ENCODE assay signal across 8 cellular contexts in the genomic region with DNA sequence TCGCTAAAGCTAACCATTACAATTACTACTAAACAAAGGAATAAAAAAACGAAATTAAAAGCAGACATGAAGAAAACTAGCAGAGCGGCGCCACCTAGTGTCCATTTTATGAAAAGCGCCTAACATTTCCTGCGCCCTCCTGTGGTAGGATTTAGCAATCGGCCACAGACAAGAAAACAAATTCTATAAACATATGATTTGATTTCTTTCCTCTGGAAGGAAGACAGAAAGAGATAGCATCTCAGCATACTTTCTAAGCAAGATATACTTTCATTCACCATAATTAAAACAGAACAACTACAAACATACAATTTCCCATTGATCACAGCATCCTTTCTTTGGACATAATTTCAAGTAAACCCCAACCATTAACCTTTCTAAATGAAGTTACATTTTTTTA.
DNase-seq lines count a peak whose midpoint lies in the region; ATAC-seq, FAIRE-seq and TF ChIP-seq lines count a peak whose summit lies in the region.

No MANE protein-coding gene starts in this region.

- no peak overlapping the region for H3K4me3 ChIP-seq in RWPE2 (ENCODE audit: severe bottlenecking)
- no peak overlapping the region for H3K4me3 ChIP-seq in trophoblast cell (ENCODE audit: low read depth, low read length)
- H3K4me3 ChIP-seq in upper lobe of left lung = no peak overlapping the region

- no peak overlapping the region for H2BK120ac ChIP-seq in trophoblast cell (ENCODE audit: insufficient read depth, low read length, poor library complexity)

- H3K27me3 ChIP-seq in RWPE2 (ENCODE audit: insufficient read depth, poor library complexity, severe bottlenecking) = peaks cover 14% of the 10 kb centered on the region
- H3K27me3 ChIP-seq in trophoblast cell (ENCODE audit: insufficient read depth, low read length) = no peaks in the 10 kb centered on the region
- no peaks in the 10 kb centered on the region for H3K27me3 ChIP-seq in upper lobe of left lung

- H3K79me2 ChIP-seq in trophoblast cell (ENCODE audit: control insufficient read depth, insufficient read depth, low read length, poor library complexity) = no peaks in the 10 kb centered on the region

- no peak overlapping the region for H2BK12ac ChIP-seq in trophoblast cell (ENCODE audit: low read length)

- H3K14ac ChIP-seq in trophoblast cell (ENCODE audit: low read length) = no peak overlapping the region

- H3K27ac ChIP-seq in RWPE2 (ENCODE audit: poor library complexity, severe bottlenecking) (no peak overlapping the region), trophoblast cell (ENCODE audit: low read depth, low read length) (no peak overlapping the region), upper lobe of left lung (no peak overlapping the region)

- no peak overlapping the region for H2BK5ac ChIP-seq in trophoblast cell (ENCODE audit: low read depth, low read length, poor library complexity)

- H2AFZ ChIP-seq in trophoblast cell (ENCODE audit: insufficient read depth, low read length, poor library complexity) = no peak overlapping the region

- H3K36me3 ChIP-seq in RWPE2 (ENCODE audit: low read depth) = no peaks in the 10 kb centered on the region
- no peaks in the 10 kb centered on the region for H3K36me3 ChIP-seq in trophoblast cell (ENCODE audit: control insufficient read depth in 1 of 2, insufficient read depth in 2 of 2, low read length in 2 of 2)
- no peaks in the 10 kb centered on the region for H3K36me3 ChIP-seq in upper lobe of left lung

- no peak overlapping the region for H4K12ac ChIP-seq in trophoblast cell (ENCODE audit: low read depth, low read length)

- peak; percentile 95 for FAIRE-seq in frontal cortex (lab: Jason Lieb, UNC)

- H3K23ac ChIP-seq in trophoblast cell (ENCODE audit: low read length) = no peak overlapping the region

- no peak overlapping the region for H4K8ac ChIP-seq in trophoblast cell (ENCODE audit: low read depth, low read length)

- H2AK5ac ChIP-seq in trophoblast cell (ENCODE audit: low read length) = no peak overlapping the region

- TF ChIP-seq CTCF in RWPE2 (IDR thresholded peaks at IDR 0.05; ENCODE audit: poor library complexity, severe bottlenecking) = peak; percentile 99
- peak; percentile 89 to 98 (median 96) for TF ChIP-seq CTCF in upper lobe of left lung (IDR thresholded peaks at IDR 0.05)

- no peak overlapping the region for H3K4me2 ChIP-seq in trophoblast cell (ENCODE audit: low read length)

- no peak overlapping the region for H3K18ac ChIP-seq in trophoblast cell (ENCODE audit: low read length)

- DNase-seq in DMS53 (lab: John Stamatoyannopoulos, UW) (peak; percentile 83), Kasumi-1 (lab: John Stamatoyannopoulos, UW) (peak; percentile 83 to 89), RWPE2 (ENCODE audit: low spot score) (no peak), frontal cortex (ENCODE audit: low spot score in 2 of 2) (peak; percentile 14 to 49), trophoblast cell (peak; percentile 59 to 87), upper lobe of left lung (peak in 1 of 2 donors; percentile 61)
- DNase-seq in activated naive CD4-positive, alpha-beta T cell (lab: John Stamatoyannopoulos, UW) = peak in 3 of 4 experiments; percentile 9 to 52 (median 37)

- H3K9ac ChIP-seq in trophoblast cell (ENCODE audit: low read length) = no peak overlapping the region

- H4K91ac ChIP-seq in trophoblast cell (ENCODE audit: low read depth, low read length) = no peak overlapping the region

- H3K4me1 ChIP-seq in RWPE2 (ENCODE audit: insufficient read depth, poor library complexity, severe bottlenecking) = no peaks in the 10 kb centered on the region
- H3K4me1 ChIP-seq in trophoblast cell (ENCODE audit: control insufficient read depth in 1 of 2, insufficient read depth in 2 of 2, low read length in 2 of 2) = no peaks in the 10 kb centered on the region
- H3K4me1 ChIP-seq in upper lobe of left lung = peaks cover 0 to 16% (median 8%) of the 10 kb centered on the region in 4 donors

- H3K9me3 ChIP-seq in RWPE2 (ENCODE audit: severe bottlenecking) = no peaks in the 10 kb centered on the region
- no peaks in the 10 kb centered on the region for H3K9me3 ChIP-seq in trophoblast cell (ENCODE audit: insufficient read depth, low read depth, low read length)
- H3K9me3 ChIP-seq in upper lobe of left lung = no peaks in the 10 kb centered on the region

- WGBS in trophoblast cell (ENCODE audit: extremely low coverage, insufficient coverage, insufficient read length) = no CpG with 5 or more reads among the region's 7 CpGs
- 1% methylated on average over 7 of the region's 7 CpGs for WGBS in upper lobe of left lung, 2 donors

- TF ChIP-seq EP300 in upper lobe of left lung (IDR thresholded peaks at IDR 0.05) = no peak

- ATAC-seq in RWPE2 (ENCODE audit: low read depth) = no peak
- ATAC-seq in upper lobe of left lung (ENCODE audit: low FRiP score in 2 of 2) = peak in 1 of 2 donors; percentile 81
- no peak for ATAC-seq in HG03196 (IDR thresholded peaks at IDR 0.05; ENCODE audit: unreplicated experiment)

- peaks cover 7% of the 10 kb centered on the region for H3K79me1 ChIP-seq in trophoblast cell (ENCODE audit: low read length)

- no peak overlapping the region for H3K4ac ChIP-seq in trophoblast cell (ENCODE audit: low read depth, low read length)

- TF ChIP-seq POLR2A in upper lobe of left lung (IDR thresholded peaks at IDR 0.05) = no peak
